21 cellular contexts compared by ENCODE assay signal in the genomic region with DNA sequence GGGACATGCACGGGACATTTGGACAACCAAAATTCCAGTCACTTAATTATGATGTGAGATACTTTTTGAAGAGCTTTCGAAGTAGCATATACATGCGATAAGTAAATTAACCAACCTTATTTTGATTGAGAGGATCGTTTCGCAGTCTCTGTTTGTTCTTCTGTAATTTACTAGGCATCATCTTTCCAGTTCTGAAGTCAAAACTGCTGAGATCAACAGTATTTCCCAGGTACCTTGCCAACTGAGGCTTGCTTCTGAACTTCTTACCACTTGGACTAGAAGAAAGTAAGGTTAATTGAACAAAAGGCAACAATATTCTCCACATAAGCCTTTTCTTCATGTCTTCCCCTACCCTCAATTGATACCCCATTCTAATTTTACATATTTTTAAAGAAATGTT. TPM values are rescaled to one million over a fixed set of nuclear protein-coding genes. Genes with fewer than 3 reads are reported as not detected.
A peak's percentile ranks its signal among the peaks of the same experiment; 100 is the strongest.
DNase-seq lines count a peak whose midpoint lies in the region; ATAC-seq, FAIRE-seq and TF ChIP-seq lines count a peak whose summit lies in the region.
"Had no signal": no experiment of that assay in that cellular context is flagged by ENCODE, and none has a peak within 500 bp of the region (broad histone marks: within the 10 kb centered on the region; RNA-seq: fewer than 3 reads in every experiment).

No MANE protein-coding gene starts in this region.

- H3K27me3 ChIP-seq in BLaER1 treated with 17β-estradiol and CSF1 and Interleukin-3, amounts not matched to agents 10 nM and 100 nM: no peaks in the 10 kb centered on the region
- H3K27me3 ChIP-seq: Peyer's patch had no signal

- H3K36me3 ChIP-seq in BLaER1 treated with 17β-estradiol and CSF1 and Interleukin-3, amounts not matched to agents 10 nM and 100 nM: peaks cover 49 to 71% (median 57%) of the 10 kb centered on the region in 11 experiments

- TF ChIP-seq CTCF in VCaP (conservative IDR thresholded peaks at IDR 0.05) (no peak), mesothelial cell of epicardium (IDR thresholded peaks at IDR 0.05; ENCODE audit: unreplicated experiment) (no peak)

- no peaks in the 10 kb centered on the region for H3K9me3 Mint-ChIP-seq in mesothelial cell of epicardium

- H3K4me1 Mint-ChIP-seq in mesothelial cell of epicardium: peaks cover 35% of the 10 kb centered on the region

- FAIRE-seq in GM18507 (lab: Jason Lieb, UNC): peak; percentile 15

- peaks cover 20% of the 10 kb centered on the region for H3K36me3 Mint-ChIP-seq in mesothelial cell of epicardium

- peaks cover 22 to 36% (median 28%) of the 10 kb centered on the region in 10 experiments for H3K4me1 ChIP-seq in BLaER1 treated with 17β-estradiol and CSF1 and Interleukin-3, amounts not matched to agents 10 nM and 100 nM

- no peak overlapping the region for H3K4me3 Mint-ChIP-seq in mesothelial cell of epicardium

- peaks cover 0 to 14% (median 5%) of the 10 kb centered on the region in 11 experiments; a peak in 10 of 22 replicates for H3K9me3 ChIP-seq in BLaER1 treated with 17β-estradiol and CSF1 and Interleukin-3, amounts not matched to agents 10 nM and 100 nM (replicated peaks in 1 of 11)
- H3K9me3 ChIP-seq: Peyer's patch had no signal

- no peak overlapping the region for H3K9ac ChIP-seq in BLaER1 treated with 17β-estradiol and CSF1 and Interleukin-3, amounts not matched to agents 10 nM and 100 nM

- H3K4me2 ChIP-seq in BLaER1 treated with 17β-estradiol and CSF1 and Interleukin-3, amounts not matched to agents 10 nM and 100 nM: peak overlapping the region in 7 of 11 experiments; percentile 0 to 53 (median 22); a peak in 4 of 22 replicates

- DNase-seq in GM18507 (ENCODE audit: extremely low spot score, insufficient read length, low read depth) (no peak), mesothelial cell of epicardium (ENCODE audit: low spot score in 2 of 2, unreplicated experiment in 2 of 2) (no peak), activated T-cell treated with anti-CD3 and anti-CD28 coated beads for 4 hours (no peak), COR-L47 (lab: John Stamatoyannopoulos, UW) (no peak)
- DNase-seq: C1 segment of cervical spinal cord, DMS153, GF-D8, GOT3, KG1, NCI-H1436 treated with DMSO at 0.1 percent for 48 hours, NCI-H2029, NCI-H2171, NCI-H446, NCI-H526 treated with DMSO at 0.1 percent for 48 hours, Peyer's patch, SW 1271 had no signal

- ATAC-seq in HG03280 (IDR thresholded peaks at IDR 0.05; ENCODE audit: unreplicated experiment): no peak
- ATAC-seq: HCT116, Right ventricle myocardium inferior had no signal

- H3K27ac ChIP-seq in BLaER1 treated with 17β-estradiol and CSF1 and Interleukin-3, amounts not matched to agents 10 nM and 100 nM: no peak overlapping the region
- H3K27ac ChIP-seq in VCaP: peak overlapping the region; percentile 42
- H3K27ac ChIP-seq: Peyer's patch had no signal

- H3K27ac Mint-ChIP-seq in mesothelial cell of epicardium: peak overlapping the region; percentile 35

- H3K27me3 Mint-ChIP-seq in mesothelial cell of epicardium (ENCODE audit: low read depth): no peaks in the 10 kb centered on the region

- H4K20me1 ChIP-seq in BLaER1 treated with 17β-estradiol and CSF1 and Interleukin-3, amounts not matched to agents 10 nM and 100 nM: peaks cover 39 to 88% (median 71%) of the 10 kb centered on the region in 11 experiments

- no peak overlapping the region for H3K4me3 ChIP-seq in BLaER1 treated with 17β-estradiol and CSF1 and Interleukin-3, amounts not matched to agents 10 nM and 100 nM
- H3K4me3 ChIP-seq: Peyer's patch had no signal

RNA-seq across cellular contexts. Expression of gene MBD2, which starts 19.6 kb away (rescaled TPM):
- 61.5 to 66.0 TPM (median 62.6 TPM) in 3 replicates for total RNA-seq in mesothelial cell of epicardium
